ENCODE assay signal across 8 cellular contexts in the genomic region with DNA sequence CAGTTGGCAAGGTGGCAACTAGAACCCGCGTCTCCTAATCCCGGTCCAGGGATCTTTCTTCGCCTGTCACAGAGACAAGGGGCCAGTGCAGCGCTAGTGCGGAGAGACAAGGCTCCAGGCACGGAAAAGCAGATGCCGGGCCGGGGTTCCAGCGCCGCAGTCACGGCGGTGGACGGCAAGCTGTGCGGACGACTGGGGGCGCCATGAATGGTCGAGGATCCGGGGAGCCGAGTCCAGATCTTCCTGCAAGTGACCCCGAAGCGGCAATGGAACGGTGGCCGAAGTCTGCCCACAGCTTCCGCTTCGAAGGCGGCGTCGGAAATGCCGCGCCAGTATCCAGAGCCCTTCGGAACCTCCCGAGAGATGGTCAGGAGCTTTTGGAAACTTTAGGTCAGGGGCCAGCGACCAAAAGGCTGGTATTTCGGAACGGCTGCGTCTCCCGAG. TPM values are rescaled to one million over a fixed set of nuclear protein-coding genes. Genes with fewer than 3 reads are reported as not detected.
A peak's percentile ranks its signal among the peaks of the same experiment; 100 is the strongest.
DNase-seq lines count a peak whose midpoint lies in the region; ATAC-seq and TF ChIP-seq lines count a peak whose summit lies in the region.

No MANE protein-coding gene starts in this region.

- ATAC-seq in lower lobe of right lung (peak in 1 of 2 donors; percentile 64), upper lobe of right lung (peak; percentile 53)

- peak overlapping the region; percentile 86 for H3K27ac ChIP-seq in HEK293 (ENCODE audit: extremely low read depth, low read depth, low read length)
- H3K27ac ChIP-seq in lower lobe of right lung, result peak overlapping the region; percentile 97
- peak overlapping the region; percentile 98 for H3K27ac ChIP-seq in upper lobe of right lung

- DNase-seq in NCI-H748 treated with DMSO at 0.1 percent for 48 hours (lab: John Stamatoyannopoulos, UW) (peak; percentile 52), NCI-H748 (lab: John Stamatoyannopoulos, UW; ENCODE audit: unreplicated experiment) (no peak), NCI-H1092 treated with DMSO at 0.1 percent for 48 hours (lab: John Stamatoyannopoulos, UW) (peak; percentile 47), cardiac fibroblast (ENCODE audit: low read depth in 2 of 2) (no peak), lower lobe of right lung (no peak), upper lobe of right lung (no peak), HT-29 (ENCODE audit: low spot score) (no peak)

- H3K27me3 ChIP-seq in lower lobe of right lung (ENCODE audit: low read depth) (no peaks in the 10 kb centered on the region), upper lobe of right lung (no peaks in the 10 kb centered on the region)

- H3K4me1 ChIP-seq in HEK293 (ENCODE audit: control insufficient read depth, insufficient read depth, low read length) (no peaks in the 10 kb centered on the region; the same call in 1 of the 2 replicates), lower lobe of right lung (peaks cover 37% of the 10 kb centered on the region), upper lobe of right lung (peaks cover 16% of the 10 kb centered on the region)

- CTCF ChIA-PET in HEK293 (lab: Yijun Ruan, JAX), result interaction anchor here (0.5 to 4.6 kb wide), 18 partner anchors 9 to 720 kb away, joined by 3 to 43 read pairs (median 4); partner anchors contain the start of gene CLTB

- POLR2A ChIA-PET in HEK293 (lab: Yijun Ruan, JAX), result interaction anchor here (0.7 to 1.9 kb wide), 13 partner anchors 9 to 96 kb away, joined by 3 to 19 read pairs (median 4); partner anchors contain the start of genes CLTB, KIAA1191 and RNF44

- H3K4me3 ChIP-seq in HEK293 (ENCODE audit: low read depth, low read length) (peak overlapping the region; percentile 82), cardiac fibroblast (replicated peaks in 1 of 2; ENCODE audit: low read depth in 2 of 2, low read length in 2 of 2) (peak overlapping the region; percentile 77 to 100), lower lobe of right lung (peak overlapping the region; percentile 72), upper lobe of right lung (peak overlapping the region; percentile 85)

- no peaks in the 10 kb centered on the region for H3K9me3 ChIP-seq in HEK293 (ENCODE audit: control insufficient read depth, insufficient read depth, low read depth, low read length)
- no peaks in the 10 kb centered on the region for H3K9me3 ChIP-seq in lower lobe of right lung
- no peaks in the 10 kb centered on the region for H3K9me3 ChIP-seq in upper lobe of right lung

- intact Hi-C loops in lower lobe of right lung (cut with DNase I), result no loop called here
- intact Hi-C loops in upper lobe of right lung (cut with DNase I), result no loop called here

- H3K36me3 ChIP-seq in HEK293 (ENCODE audit: control insufficient read depth in 2 of 2, insufficient read depth in 1 of 2, low read length in 2 of 2) (peaks cover 0 to 6% of the 10 kb centered on the region in 2 experiments; a peak in 2 of 3 replicates), lower lobe of right lung (no peaks in the 10 kb centered on the region), upper lobe of right lung (peaks cover 6% of the 10 kb centered on the region)

- TF ChIP-seq CTCF in HEK293 (tag by site-specific recombination; IDR thresholded peaks at IDR 0.05) (no peak), cardiac fibroblast (IDR thresholded peaks at IDR 0.05; ENCODE audit: low read depth, low read length) (peak; percentile 5), lower lobe of right lung (IDR thresholded peaks at IDR 0.05) (no peak), upper lobe of right lung (IDR thresholded peaks at IDR 0.05) (no peak)

TF ChIP-seq in HEK293, 187 proteins besides CTCF, POLR2A, EP300 and RAD21 (continues in another document):
- TF ChIP-seq, protein P1, sequence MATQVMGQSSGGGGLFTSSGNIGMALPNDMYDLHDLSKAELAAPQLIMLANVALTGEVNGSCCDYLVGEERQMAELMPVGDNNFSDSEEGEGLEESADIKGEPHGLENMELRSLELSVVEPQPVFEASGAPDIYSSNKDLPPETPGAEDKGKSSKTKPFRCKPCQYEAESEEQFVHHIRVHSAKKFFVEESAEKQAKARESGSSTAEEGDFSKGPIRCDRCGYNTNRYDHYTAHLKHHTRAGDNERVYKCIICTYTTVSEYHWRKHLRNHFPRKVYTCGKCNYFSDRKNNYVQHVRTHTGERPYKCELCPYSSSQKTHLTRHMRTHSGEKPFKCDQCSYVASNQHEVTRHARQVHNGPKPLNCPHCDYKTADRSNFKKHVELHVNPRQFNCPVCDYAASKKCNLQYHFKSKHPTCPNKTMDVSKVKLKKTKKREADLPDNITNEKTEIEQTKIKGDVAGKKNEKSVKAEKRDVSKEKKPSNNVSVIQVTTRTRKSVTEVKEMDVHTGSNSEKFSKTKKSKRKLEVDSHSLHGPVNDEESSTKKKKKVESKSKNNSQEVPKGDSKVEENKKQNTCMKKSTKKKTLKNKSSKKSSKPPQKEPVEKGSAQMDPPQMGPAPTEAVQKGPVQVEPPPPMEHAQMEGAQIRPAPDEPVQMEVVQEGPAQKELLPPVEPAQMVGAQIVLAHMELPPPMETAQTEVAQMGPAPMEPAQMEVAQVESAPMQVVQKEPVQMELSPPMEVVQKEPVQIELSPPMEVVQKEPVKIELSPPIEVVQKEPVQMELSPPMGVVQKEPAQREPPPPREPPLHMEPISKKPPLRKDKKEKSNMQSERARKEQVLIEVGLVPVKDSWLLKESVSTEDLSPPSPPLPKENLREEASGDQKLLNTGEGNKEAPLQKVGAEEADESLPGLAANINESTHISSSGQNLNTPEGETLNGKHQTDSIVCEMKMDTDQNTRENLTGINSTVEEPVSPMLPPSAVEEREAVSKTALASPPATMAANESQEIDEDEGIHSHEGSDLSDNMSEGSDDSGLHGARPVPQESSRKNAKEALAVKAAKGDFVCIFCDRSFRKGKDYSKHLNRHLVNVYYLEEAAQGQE (tag by site-specific recombination; IDR thresholded peaks at IDR 0.05), result peak; percentile 27; the same call in 1 of the 2 replicates
- TF ChIP-seq ZSCAN23 (tag by site-specific recombination; IDR thresholded peaks at IDR 0.05), result no peak
- no peak for TF ChIP-seq ZNF248 (tag by site-specific recombination; IDR thresholded peaks at IDR 0.05)
- no peak for TF ChIP-seq ZNF239 (tag by site-specific recombination; IDR thresholded peaks at IDR 0.05)
- 0 out of 2 replicates have a peak, but pooled peaks have one; percentile 10 for TF ChIP-seq MYNN (tag by site-specific recombination; IDR thresholded peaks at IDR 0.05; ENCODE audit: borderline replicate concordance)
- TF ChIP-seq, protein P2, sequence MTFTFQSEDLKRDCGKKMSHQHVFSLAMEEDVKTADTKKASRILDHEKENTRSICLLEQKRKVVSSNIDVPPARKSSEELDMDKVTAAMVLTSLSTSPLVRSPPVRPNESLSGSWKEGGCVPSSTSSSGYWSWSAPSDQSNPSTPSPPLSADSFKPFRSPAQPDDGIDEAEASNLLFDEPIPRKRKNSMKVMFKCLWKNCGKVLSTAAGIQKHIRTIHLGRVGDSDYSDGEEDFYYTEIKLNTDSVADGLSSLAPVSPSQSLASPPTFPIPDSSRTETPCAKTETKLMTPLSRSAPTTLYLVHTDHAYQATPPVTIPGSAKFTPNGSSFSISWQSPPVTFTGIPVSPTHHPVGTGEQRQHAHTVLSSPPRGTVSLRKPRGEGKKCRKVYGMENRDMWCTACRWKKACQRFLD (tag by site-specific recombination; IDR thresholded peaks at IDR 0.05), result no peak
- 0 out of 2 replicates have a peak, but pooled peaks have one; percentile 23 for TF ChIP-seq ZBTB11 (tag by site-specific recombination; conservative IDR thresholded peaks at IDR 0.05; ENCODE audit: low read depth)
- no peak for TF ChIP-seq ZNF157 (tag by site-specific recombination; IDR thresholded peaks at IDR 0.05)
- no peak for TF ChIP-seq ZNF433 (tag by site-specific recombination; IDR thresholded peaks at IDR 0.05; ENCODE audit: low read depth)
- TF ChIP-seq ZNF596 (tag by site-specific recombination; IDR thresholded peaks at IDR 0.05), result no peak
- TF ChIP-seq GLI4 (tag by site-specific recombination; IDR thresholded peaks at IDR 0.05), result 0 out of 2 replicates have a peak, but pooled peaks have one; percentile 28
- TF ChIP-seq ZXDB (tag by site-specific recombination; IDR thresholded peaks at IDR 0.05), result no peak; the same call in 1 of the 2 replicates
- no peak for TF ChIP-seq TCF7L2 (IDR thresholded peaks at IDR 0.05; ENCODE audit: borderline replicate concordance, low read depth, low read length)
- no peak for TF ChIP-seq RBAK (tag by site-specific recombination; IDR thresholded peaks at IDR 0.05)

RNA-seq across cellular contexts. Expression of gene FAF2, which starts 0.6 kb away (rescaled TPM):
- total RNA-seq in lower lobe of right lung, result 31.8 TPM
- 35.1 TPM for total RNA-seq in upper lobe of right lung
- 28.7 and 30.7 TPM in 2 replicates for total RNA-seq in HT-29 (2014; rRNA removed; shearing (Covaris generic))

RNA-seq across cellular contexts. Expression of gene CLTB, which starts 31.2 kb away (rescaled TPM):
- 75.8 TPM for total RNA-seq in lower lobe of right lung
- 80.9 TPM for total RNA-seq in upper lobe of right lung
- total RNA-seq in HT-29 (2014; rRNA removed; shearing (Covaris generic)), result 87.3 and 97.2 TPM in 2 replicates

RNA-seq across cellular contexts. Expression of gene HIGD2A, which starts 59.0 kb away (rescaled TPM):
- total RNA-seq in lower lobe of right lung, result 102 TPM
- 104 TPM for total RNA-seq in upper lobe of right lung
- 142 and 166 TPM in 2 replicates for total RNA-seq in HT-29 (2014; rRNA removed; shearing (Covaris generic))

RNA-seq across cellular contexts. Expression of gene NOP16, which starts 59.2 kb away (rescaled TPM):
- total RNA-seq in lower lobe of right lung, result 11.8 TPM
- 13.6 TPM for total RNA-seq in upper lobe of right lung
- 77.1 and 82.4 TPM in 2 replicates for total RNA-seq in HT-29 (2014; rRNA removed; shearing (Covaris generic))

Comparison
In these comparisons a context has a peak if more than half of its experiments do, and no peak if none do; other contexts are left out.
1. DNase-seq: peak in NCI-H748 treated with DMSO at 0.1 percent for 48 hours (single experiment) and NCI-H1092 treated with DMSO at 0.1 percent for 48 hours (single experiment); none in NCI-H748 (single experiment), cardiac fibroblast (0 of 2), lower lobe of right lung (single experiment), upper lobe of right lung (single experiment) and HT-29 (single experiment).
2. Peak in every context shown above with its lines, with median percentiles within 50 percentile points of each other: H3K27ac ChIP-seq and H3K4me3 ChIP-seq.